Comparison of ENCODE assay signal across 10 cellular contexts in genomic region chr4:184645904-184646610, GRCh38. TPM values are rescaled to one million over a fixed set of nuclear protein-coding genes. Genes with fewer than 3 reads are reported as not detected.
DNase-seq lines count a peak whose midpoint lies in the region; ATAC-seq and TF ChIP-seq lines count a peak whose summit lies in the region.
"Had no signal": no experiment of that assay in that cellular context is flagged by ENCODE, and none has a peak within 500 bp of the region (broad histone marks: within the 10 kb centered on the region; RNA-seq: fewer than 3 reads in every experiment).

No MANE protein-coding gene starts in this region.

- peaks cover 56% of the 10 kb centered on the region for H3K4me1 Mint-ChIP-seq in activated CD4-positive, alpha-beta T cell treated with anti-CD3 and anti-CD28 coated beads, Interleukin-2, amount 10 ng/mL, durations not matched to agents 24 days and 14 days
- peaks cover 69 to 72% (median 72%) of the 10 kb centered on the region in 3 donors for H3K4me1 Mint-ChIP-seq in T-cell

- peak overlapping the region; percentile 98 for H3K4me2 ChIP-seq in skeletal muscle satellite cell (ENCODE audit: low read length)

- peak overlapping the region; percentile 98 for H3K4me3 Mint-ChIP-seq in activated CD4-positive, alpha-beta T cell treated with anti-CD3 and anti-CD28 coated beads, Interleukin-2, amount 10 ng/mL, durations not matched to agents 24 days and 14 days
- H3K4me3 Mint-ChIP-seq in T-cell, result peak overlapping the region; percentile 98

- H3K4me1 ChIP-seq in esophagus muscularis mucosa, result peaks cover 47 to 63% (median 53%) of the 10 kb centered on the region in 4 donors
- H3K4me1 ChIP-seq in skeletal muscle satellite cell (ENCODE audit: control insufficient read depth, insufficient read depth, low read length), result peaks cover 34% of the 10 kb centered on the region

- CTCF ChIA-PET in T-cell (lab: Charles Lee), result no interaction called here

- ATAC-seq in T-cell (replicated peaks in 1 of 4), result no peak
- ATAC-seq in GM18861 (IDR thresholded peaks at IDR 0.05; ENCODE audit: unreplicated experiment), result no peak
- no peak for ATAC-seq in activated CD4-positive, CD25-positive, alpha-beta regulatory T cell treated with anti-CD3 and anti-CD28 coated beads, Interleukin-2, amount 50 U/mL, for 24 hours

- no peak for TF ChIP-seq EP300 in esophagus muscularis mucosa (IDR thresholded peaks at IDR 0.05)

- peaks cover 0 to 11% (median 0%) of the 10 kb centered on the region in 4 donors for H3K36me3 ChIP-seq in esophagus muscularis mucosa
- peaks cover 19% of the 10 kb centered on the region for H3K36me3 ChIP-seq in skeletal muscle satellite cell (ENCODE audit: insufficient read depth, low read length)

- POLR2A ChIA-PET in T-cell (lab: Charles Lee), result no interaction called here

- H3K27me3 ChIP-seq in esophagus muscularis mucosa (no peaks in the 10 kb centered on the region), skeletal muscle satellite cell (ENCODE audit: control insufficient read depth, insufficient read depth, low read length) (no peaks in the 10 kb centered on the region)

- 57% methylated on average over 6 of the region's 6 CpGs for WGBS in esophagus muscularis mucosa

- peak overlapping the region; percentile 5 to 97 (median 24) for H3K27ac ChIP-seq in esophagus muscularis mucosa (replicated peaks in 1 of 4)
- H3K27ac ChIP-seq: parathyroid adenoma had no signal

- H3K9ac ChIP-seq in skeletal muscle satellite cell (ENCODE audit: low read depth, low read length), result no peak overlapping the region
- H3K9ac ChIP-seq: parathyroid adenoma had no signal

- peak overlapping the region; percentile 1 for H3K27ac Mint-ChIP-seq in activated CD4-positive, alpha-beta T cell treated with anti-CD3 and anti-CD28 coated beads, Interleukin-2, amount 10 ng/mL, durations not matched to agents 24 days and 14 days
- H3K27ac Mint-ChIP-seq in T-cell, result peak overlapping the region; percentile 47 to 97

- no peak for TF ChIP-seq CTCF in esophagus muscularis mucosa (IDR thresholded peaks at IDR 0.05)

- no peak for TF ChIP-seq POLR2A in esophagus muscularis mucosa (IDR thresholded peaks at IDR 0.05; ENCODE audit: low read depth)

- H3K4me3 ChIP-seq in esophagus muscularis mucosa (no peak overlapping the region), skeletal muscle satellite cell (ENCODE audit: low read length) (no peak overlapping the region)

- intact Hi-C loops in activated CD4-positive, alpha-beta T cell treated with anti-CD3 and anti-CD28 coated beads, Interleukin-2, amount 10 ng/mL, durations not matched to agents 24 days and 14 days (cut with micrococcal nuclease), result loop anchor here (5.0 kb wide), 1 partner anchor 1204 kb away; the partner anchor contains the start of gene CDKN2AIP
- intact Hi-C loops in esophagus muscularis mucosa (cut with DNase I), result loop anchor here (5.0 to 10.0 kb wide), 3 partner anchors 109 to 384 kb away; partner anchors contain the start of gene IRF2

- no peaks in the 10 kb centered on the region for H3K27me3 Mint-ChIP-seq in activated CD4-positive, alpha-beta T cell treated with anti-CD3 and anti-CD28 coated beads, Interleukin-2, amount 10 ng/mL, durations not matched to agents 24 days and 14 days
- H3K27me3 Mint-ChIP-seq in T-cell, result no peaks in the 10 kb centered on the region

- peak; percentile 64 for DNase-seq in activated CD4-positive, alpha-beta T cell treated with anti-CD3 and anti-CD28 coated beads, Interleukin-2, amount 10 ng/mL, durations not matched to agents 24 days and 14 days
- DNase-seq in activated CD4-positive, alpha-beta T cell treated with anti-CD3 and anti-CD28 coated beads, Interleukin-2, amount 50 U/mL, for 48 hours, result no peak
- DNase-seq in T-cell (no peak), esophagus muscularis mucosa (ENCODE audit: extremely low spot score) (no peak), NCI-H1694 treated with DMSO at 0.1 percent for 48 hours (lab: John Stamatoyannopoulos, UW) (no peak)
- DNase-seq: activated CD8-positive, alpha-beta memory T cell treated with anti-CD3 and anti-CD28 coated beads, Interleukin-2, amount 50 U/mL, for 4 hours had no signal

- peaks cover 50% of the 10 kb centered on the region for H3K36me3 Mint-ChIP-seq in activated CD4-positive, alpha-beta T cell treated with anti-CD3 and anti-CD28 coated beads, Interleukin-2, amount 10 ng/mL, durations not matched to agents 24 days and 14 days (ENCODE audit: low read depth)
- peaks cover 28% of the 10 kb centered on the region for H3K36me3 Mint-ChIP-seq in T-cell

- no peaks in the 10 kb centered on the region for H3K9me3 ChIP-seq in esophagus muscularis mucosa
- no peaks in the 10 kb centered on the region for H3K9me3 ChIP-seq in skeletal muscle satellite cell (replicated peaks; ENCODE audit: low read length)

- H3K9me3 Mint-ChIP-seq in activated CD4-positive, alpha-beta T cell treated with anti-CD3 and anti-CD28 coated beads, Interleukin-2, amount 10 ng/mL, durations not matched to agents 24 days and 14 days, result no peaks in the 10 kb centered on the region
- H3K9me3 Mint-ChIP-seq in T-cell, result no peaks in the 10 kb centered on the region

RNA-seq across cellular contexts. Expression of gene CASP3, which starts 3.2 kb away (rescaled TPM):
- 84.8 and 89.8 TPM in 2 replicates for total RNA-seq in activated CD4-positive, alpha-beta T cell treated with anti-CD3 and anti-CD28 coated beads, Interleukin-2, amount 10 ng/mL, durations not matched to agents 24 days and 14 days
- total RNA-seq in T-cell (10 to 100 TPM; 10.7 to 23.5 (median 19.9) TPM), esophagus muscularis mucosa (10 to 100 TPM; 11.3 to 18.6 (median 15.9) TPM)
- total RNA-seq in skeletal muscle satellite cell (2012; rRNA removed), result 34.5 and 41.7 TPM in 2 replicates

RNA-seq across cellular contexts. Expression of gene PRIMPOL, which starts 3.5 kb away (rescaled TPM):
- total RNA-seq in activated CD4-positive, alpha-beta T cell treated with anti-CD3 and anti-CD28 coated beads, Interleukin-2, amount 10 ng/mL, durations not matched to agents 24 days and 14 days, result 14.7 and 17.6 TPM in 2 replicates
- total RNA-seq in T-cell, result 10 to 100 TPM; 11.6 to 14.8 (median 12.4) TPM
- total RNA-seq in esophagus muscularis mucosa, result 10 to 100 TPM; 13.4 to 22.8 (median 16.6) TPM
- total RNA-seq in skeletal muscle satellite cell (2012; rRNA removed), result 13.1 and 15.2 TPM in 2 replicates
